In the genomic region with DNA sequence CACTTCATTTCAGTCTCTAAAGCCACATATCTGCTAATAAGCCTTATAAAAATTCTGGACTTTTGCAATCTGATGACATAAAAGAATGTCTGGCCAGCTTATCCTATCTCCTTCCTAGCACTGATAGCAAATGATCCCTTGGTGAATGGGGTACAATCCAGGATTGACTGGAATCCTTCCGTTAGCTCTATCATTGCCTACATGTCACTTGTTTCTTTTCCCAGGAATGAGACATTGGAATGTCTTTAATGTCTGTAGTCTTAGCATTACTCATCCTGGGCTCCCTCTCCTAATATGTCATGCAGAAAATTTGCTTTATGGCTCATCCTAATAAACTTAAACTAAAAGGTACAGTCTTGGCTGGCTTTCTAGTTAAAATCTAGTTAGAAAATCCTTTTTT, we compare ENCODE assay signal across 15 cellular contexts. TPM values are rescaled to one million over a fixed set of nuclear protein-coding genes. Genes with fewer than 3 reads are reported as not detected.
DNase-seq lines count a peak whose midpoint lies in the region; ATAC-seq and TF ChIP-seq lines count a peak whose summit lies in the region.
"Had no signal": no experiment of that assay in that cellular context is flagged by ENCODE, and none has a peak within 500 bp of the region (broad histone marks: within the 10 kb centered on the region; RNA-seq: fewer than 3 reads in every experiment).

No MANE protein-coding gene starts in this region.

- H3K4me1 ChIP-seq in endodermal cell (ENCODE audit: control insufficient read depth, insufficient read depth, low read length) = no peaks in the 10 kb centered on the region
- H3K4me1 ChIP-seq: BLaER1 had no signal

- H3K27me3 Mint-ChIP-seq in endodermal cell (ENCODE audit: insufficient read depth) = no peaks in the 10 kb centered on the region
- H3K27me3 Mint-ChIP-seq: activated naive CD4-positive, alpha-beta T cell treated with anti-CD3 and anti-CD28 coated beads, Interleukin-2, amount 10 ng/mL, durations not matched to agents 7 days and 5 days had no signal

- ATAC-seq in HG02763 (IDR thresholded peaks at IDR 0.05; ENCODE audit: unreplicated experiment) = no peak
- ATAC-seq: left colon had no signal

- no peaks in the 10 kb centered on the region for H3K36me3 Mint-ChIP-seq in endodermal cell (ENCODE audit: low read depth)
- H3K36me3 Mint-ChIP-seq: activated naive CD4-positive, alpha-beta T cell treated with anti-CD3 and anti-CD28 coated beads, Interleukin-2, amount 10 ng/mL, durations not matched to agents 7 days and 5 days had no signal

- no peaks in the 10 kb centered on the region for H3K27me3 ChIP-seq in endodermal cell (ENCODE audit: control insufficient read depth, insufficient read depth, low read length, poor library complexity, severe bottlenecking)
- no peaks in the 10 kb centered on the region for H3K27me3 ChIP-seq in dorsolateral prefrontal cortex
- H3K27me3 ChIP-seq: BLaER1 had no signal

- H3K9me3 Mint-ChIP-seq in endodermal cell = peaks cover 14% of the 10 kb centered on the region

- intact Hi-C loops in dorsolateral prefrontal cortex (cut with DNase I) = no loop called here

- peaks cover 20% of the 10 kb centered on the region for H3K9me3 ChIP-seq in endodermal cell (ENCODE audit: control insufficient read depth, low read length)
- H3K9me3 ChIP-seq: BLaER1 had no signal

- H3K36me3 ChIP-seq in endodermal cell (ENCODE audit: control insufficient read depth, insufficient read depth, low read length) = no peaks in the 10 kb centered on the region
- H3K36me3 ChIP-seq: BLaER1 had no signal

- H3K4me3 ChIP-seq in endodermal cell (ENCODE audit: low read length) (peak overlapping the region; percentile 25), dorsolateral prefrontal cortex (no peak overlapping the region)
- H3K4me3 ChIP-seq: BLaER1 had no signal

- no peak for TF ChIP-seq CTCF in endodermal cell (conservative IDR thresholded peaks at IDR 0.05)
- TF ChIP-seq CTCF in dorsolateral prefrontal cortex (IDR thresholded peaks at IDR 0.05 in 54 of 56, conservative IDR thresholded peaks at IDR 0.05 in 2 of 56; ENCODE audit: low read depth in 1 of 56, partially characterized antibody in 56 of 56) = no peak

- no peak overlapping the region for H3K27ac ChIP-seq in endodermal cell (ENCODE audit: low read depth, low read length)
- no peak overlapping the region for H3K27ac ChIP-seq in dorsolateral prefrontal cortex
- H3K27ac ChIP-seq: BLaER1 had no signal

- H3K9ac ChIP-seq in endodermal cell (ENCODE audit: extremely low read depth, low read length, poor library complexity, severe bottlenecking) = no peak overlapping the region
- H3K9ac ChIP-seq: BLaER1 had no signal

- H3K4me1 Mint-ChIP-seq in endodermal cell = peaks cover 10% of the 10 kb centered on the region
- H3K4me1 Mint-ChIP-seq: activated naive CD4-positive, alpha-beta T cell treated with anti-CD3 and anti-CD28 coated beads, Interleukin-2, amount 10 ng/mL, durations not matched to agents 7 days and 5 days had no signal

- no peak overlapping the region for H3K27ac Mint-ChIP-seq in endodermal cell
- H3K27ac Mint-ChIP-seq: activated naive CD4-positive, alpha-beta T cell treated with anti-CD3 and anti-CD28 coated beads, Interleukin-2, amount 10 ng/mL, durations not matched to agents 7 days and 5 days had no signal

- WGBS in endodermal cell (ENCODE audit: insufficient coverage in 1 of 2, insufficient read length in 1 of 2), 2 experiments = 67 to 95% methylated on average over 1 of the region's 1 CpG

- no peak overlapping the region for H3K4me3 Mint-ChIP-seq in endodermal cell
- H3K4me3 Mint-ChIP-seq: activated naive CD4-positive, alpha-beta T cell treated with anti-CD3 and anti-CD28 coated beads, Interleukin-2, amount 10 ng/mL, durations not matched to agents 7 days and 5 days had no signal

- DNase-seq in EH (ENCODE audit: low read depth) (peak; percentile 96), LHCN-M2 (ENCODE audit: low read depth) (peak; percentile 8), endodermal cell (no peak), renal cortical epithelial cell (ENCODE audit: low read depth) (peak; percentile 18), CD1c-positive myeloid dendritic cell (ENCODE audit: extremely low spot score) (no peak), dorsolateral prefrontal cortex (no peak)
- DNase-seq: activated naive CD4-positive, alpha-beta T cell treated with anti-CD3 and anti-CD28 coated beads, Interleukin-2, amount 10 ng/mL, durations not matched to agents 7 days and 5 days; activated T-cell treated with anti-CD3 and anti-CD28 coated beads, Interleukin-2, amount 50 U/mL, for 1 hour; DMS53; left colon; NCI-H1436 treated with DMSO at 0.1 percent for 48 hours; NCI-H2171 treated with DMSO at 0.1 percent for 48 hours; substantia nigra had no signal

RNA-seq across cellular contexts. Expression of a gene that starts 14.8 kb away (rescaled TPM):
- 0.75 and 0.90 TPM in 2 replicates for total RNA-seq in LHCN-M2 (2014; rRNA removed)
- polyA plus RNA-seq in LHCN-M2 (2012) = 0.21 TPM
- total RNA-seq in endodermal cell = 1 to 10 TPM; 6.4 to 7.5 TPM
- polyA plus RNA-seq in endodermal cell (2013, experiment 1 of 2) = 8.4 TPM
- polyA plus RNA-seq in endodermal cell (2013, experiment 2 of 2) = 8.7 TPM
- total RNA-seq in renal cortical epithelial cell = 1.0 and 1.6 TPM in 2 replicates
- under 1 TPM in 113 of 120 experiments, not detected in 7; 0.08 to 0.92 (median 0.32) TPM for total RNA-seq in dorsolateral prefrontal cortex

Comparison
In these comparisons a context has a peak if more than half of its experiments do, and no peak if none do; other contexts are left out.
1. DNase-seq: peak in EH (single experiment), LHCN-M2 (single experiment) and renal cortical epithelial cell (single experiment); none in endodermal cell (single experiment), CD1c-positive myeloid dendritic cell (single experiment) and dorsolateral prefrontal cortex (0 of 10).